ENCODE assay signal across 20 cellular contexts in genomic region chr12:58671196-58671595, GRCh38.
DNase-seq lines count a peak whose midpoint lies in the region; ATAC-seq, FAIRE-seq and TF ChIP-seq lines count a peak whose summit lies in the region.
"Had no signal": no experiment of that assay in that cellular context is flagged by ENCODE, and none has a peak within 500 bp of the region (broad histone marks: within the 10 kb centered on the region; RNA-seq: fewer than 3 reads in every experiment).

No MANE protein-coding gene starts in this region.

- H3K9ac ChIP-seq in keratinocyte (ENCODE audit: control insufficient read depth, extremely low read depth, insufficient read depth, low read length): no peak overlapping the region
- H3K9ac ChIP-seq: BLaER1, GM23248 had no signal

- no peak overlapping the region for H3K4me3 Mint-ChIP-seq in GM23338
- no peak overlapping the region for H3K4me3 Mint-ChIP-seq in HFFc6
- H3K4me3 Mint-ChIP-seq: CD8-positive, alpha-beta T cell; IgD-negative memory B cell had no signal

- TF ChIP-seq CTCF in GM23338 (conservative IDR thresholded peaks at IDR 0.05; ENCODE audit: low read depth in 2 of 2) (no peak), keratinocyte (optimal IDR thresholded peaks at IDR 0.05 in 1 of 3, IDR thresholded peaks at IDR 0.05 in 1 of 3, conservative IDR thresholded peaks at IDR 0.05 in 1 of 3; ENCODE audit: extremely low read depth in 1 of 3, insufficient read depth in 2 of 3, low read length in 3 of 3) (no peak), HFFc6 (IDR thresholded peaks at IDR 0.05) (no peak)

- peak overlapping the region; percentile 11; the same call in 1 of the 2 replicates for H2AFZ ChIP-seq in GM23338
- H2AFZ ChIP-seq in keratinocyte (ENCODE audit: control insufficient read depth, low read length): no peak overlapping the region
- H2AFZ ChIP-seq: GM23248 had no signal

- H3K9me3 Mint-ChIP-seq in GM23338 (no peaks in the 10 kb centered on the region), HFFc6 (no peaks in the 10 kb centered on the region)
- H3K9me3 Mint-ChIP-seq: CD8-positive, alpha-beta T cell had no signal

- H3K4me3 ChIP-seq in GM23338 (no peak overlapping the region), keratinocyte (ENCODE audit: control insufficient read depth in 2 of 3, extremely low read depth in 1 of 3, insufficient read depth in 2 of 3, low read depth in 1 of 3, low read length in 3 of 3) (no peak overlapping the region)
- H3K4me3 ChIP-seq: A549, BLaER1, GM23248 had no signal

- H3K9me1 ChIP-seq in keratinocyte (ENCODE audit: control insufficient read depth, extremely low read depth, insufficient read depth, low read length): no peaks in the 10 kb centered on the region

- FAIRE-seq in keratinocyte (lab: Jason Lieb, UNC): peak; percentile 51
- FAIRE-seq: A549, H54, HTR-8/SVneo had no signal

- H3F3A ChIP-seq in GM23338 (replicated peaks; ENCODE audit: low read depth): no peaks in the 10 kb centered on the region

- no peaks in the 10 kb centered on the region for H3K9me3 ChIP-seq in keratinocyte (ENCODE audit: control insufficient read depth, low read depth, low read length)
- H3K9me3 ChIP-seq: A549, BLaER1 had no signal

- H3K9me2 ChIP-seq in GM23338 (ENCODE audit: insufficient read depth): 0 out of 2 replicates have a peak, but pooled peaks cover 7% of the 10 kb centered on the region

- H3K36me3 Mint-ChIP-seq in GM23338 (ENCODE audit: low read depth): no peaks in the 10 kb centered on the region
- no peaks in the 10 kb centered on the region for H3K36me3 Mint-ChIP-seq in HFFc6 (ENCODE audit: low read depth)
- H3K36me3 Mint-ChIP-seq: CD8-positive, alpha-beta T cell; IgD-negative memory B cell had no signal

- H3K79me2 ChIP-seq in GM23338 (replicated peaks; ENCODE audit: insufficient read depth) (no peaks in the 10 kb centered on the region), keratinocyte (ENCODE audit: control insufficient read depth, insufficient read depth, low read length) (no peaks in the 10 kb centered on the region)

- no peak overlapping the region for H3K27ac ChIP-seq in GM23338 (ENCODE audit: low read depth)
- no peak overlapping the region for H3K27ac ChIP-seq in keratinocyte (ENCODE audit: control insufficient read depth, insufficient read depth, low read length)
- H3K27ac ChIP-seq: 22Rv1, A549, BLaER1, GM23248 had no signal

- peaks cover 14% of the 10 kb centered on the region for H3K4me1 ChIP-seq in GM23338 (ENCODE audit: insufficient read depth)
- peaks cover 22% of the 10 kb centered on the region for H3K4me1 ChIP-seq in keratinocyte (ENCODE audit: control insufficient read depth, extremely low read depth, insufficient read depth, low read length)
- H3K4me1 ChIP-seq: A549, BLaER1 had no signal

- H3K27me3 Mint-ChIP-seq in GM23338 (ENCODE audit: insufficient read depth, low read depth, poor library complexity) (peaks cover under 1% of the 10 kb centered on the region), HFFc6 (ENCODE audit: insufficient read depth) (peaks cover 2% of the 10 kb centered on the region)
- H3K27me3 Mint-ChIP-seq: IgD-negative memory B cell had no signal

- DNase-seq in GM23338 (ENCODE audit: low spot score) (no peak), astrocyte of the hippocampus (ENCODE audit: low read depth, low spot score) (peak; percentile 67), keratinocyte (ENCODE audit: low read depth, low spot score) (no peak), renal cortical epithelial cell (ENCODE audit: low read depth) (peak; percentile 11), HFFc6 (no peak), putamen (ENCODE audit: low spot score) (no peak)
- DNase-seq: Calu3; CD8-positive, alpha-beta T cell; DMS79 treated with DMSO at 0.1 percent for 48 hours; GF-D8; GM23248; HCEC 1CT; KBM-7 had no signal

- dilution Hi-C loops in keratinocyte (cut with MboI; ENCODE audit: extremely low pct_ligation_motif_present, low sequenced_read_pairs): no loop called here

- H3K4me2 ChIP-seq in GM23338 (peak overlapping the region; percentile 39; the same call in 1 of the 2 replicates), keratinocyte (ENCODE audit: control insufficient read depth, extremely low read depth, insufficient read depth, low read depth, low read length) (no peak overlapping the region)
- H3K4me2 ChIP-seq: A549, BLaER1 had no signal

- H4K20me1 ChIP-seq in GM23338 (replicated peaks; ENCODE audit: insufficient read depth) (no peaks in the 10 kb centered on the region), keratinocyte (ENCODE audit: control insufficient read depth, extremely low read depth, insufficient read depth, low read length) (no peaks in the 10 kb centered on the region)
- H4K20me1 ChIP-seq: BLaER1 had no signal

- no peak overlapping the region for H3K27ac Mint-ChIP-seq in GM23338
- H3K27ac Mint-ChIP-seq in HFFc6: no peak overlapping the region
- H3K27ac Mint-ChIP-seq: CD8-positive, alpha-beta T cell; IgD-negative memory B cell had no signal

- H3K27me3 ChIP-seq in GM23338 (ENCODE audit: insufficient read depth) (no peaks in the 10 kb centered on the region), keratinocyte (ENCODE audit: control insufficient read depth, extremely low read depth, insufficient read depth, low read length) (no peaks in the 10 kb centered on the region)
- H3K27me3 ChIP-seq: BLaER1 had no signal

- H3K36me3 ChIP-seq in GM23338 (ENCODE audit: insufficient read depth) (no peaks in the 10 kb centered on the region), keratinocyte (ENCODE audit: control insufficient read depth in 2 of 2, extremely low read depth in 1 of 2, insufficient read depth in 2 of 2, low read length in 2 of 2) (no peaks in the 10 kb centered on the region)
- H3K36me3 ChIP-seq: BLaER1 had no signal

- H3K4me1 Mint-ChIP-seq in GM23338 (peaks cover 11% of the 10 kb centered on the region; the same call in 2 of the 3 replicates), HFFc6 (ENCODE audit: low read depth) (peaks cover 22% of the 10 kb centered on the region)
- H3K4me1 Mint-ChIP-seq: IgD-negative memory B cell had no signal

- ATAC-seq in GM23338: no peak
- no peak for ATAC-seq in GM21528 (IDR thresholded peaks at IDR 0.05; ENCODE audit: low FRiP score, unreplicated experiment)
- ATAC-seq: A549; CD8-positive, alpha-beta T cell had no signal

TF ChIP-seq in GM23338, 12 proteins besides CTCF, POLR2A, EP300 and RAD21:
- TF ChIP-seq REST (IDR thresholded peaks at IDR 0.05; ENCODE audit: unreplicated experiment): no peak

Comparison
In these comparisons a context has a peak if more than half of its experiments do, and no peak if none do; other contexts are left out.
1. DNase-seq: peak in astrocyte of the hippocampus (single experiment) and renal cortical epithelial cell (single experiment); none in GM23338 (single experiment), keratinocyte (single experiment), HFFc6 (single experiment) and putamen (single experiment).